Comparison of ENCODE assay signal across 8 cellular contexts in genomic region chr5:38555354-38556114, GRCh38. TPM values are rescaled to one million over a fixed set of nuclear protein-coding genes. Genes with fewer than 3 reads are reported as not detected.
A peak's percentile ranks its signal among the peaks of the same experiment; 100 is the strongest.
DNase-seq lines count a peak whose midpoint lies in the region; ATAC-seq and TF ChIP-seq lines count a peak whose summit lies in the region.

No MANE protein-coding gene starts in this region.

- no peak for DNase-seq in AG09309 (ENCODE audit: low read depth)
- DNase-seq in KBM-7 = peak; percentile 6
- DNase-seq in dermis blood vessel endothelial cell = peak; percentile 22
- DNase-seq in naive thymus-derived CD8-positive, alpha-beta T cell = no peak
- no peak for DNase-seq in CD14-positive monocyte (ENCODE audit: low spot score)
- no peak for DNase-seq in NCI-H446 (lab: John Stamatoyannopoulos, UW)
- no peak for DNase-seq in RPMI8226
- no peak for DNase-seq in iPS-NIHi11 (ENCODE audit: low spot score)

- no peak for TF ChIP-seq CTCF in AG09309 (IDR thresholded peaks at IDR 0.05; ENCODE audit: control insufficient read depth, insufficient read depth, low read depth, low read length, missing control alignments)
- no peak for TF ChIP-seq CTCF in CD14-positive monocyte (IDR thresholded peaks at IDR 0.05)

- H3K27me3 Mint-ChIP-seq in naive thymus-derived CD8-positive, alpha-beta T cell = peaks cover 33 to 78% (median 58%) of the 10 kb centered on the region in 5 donors
- H3K27me3 Mint-ChIP-seq in CD14-positive monocyte (ENCODE audit: low read depth in 3 of 3) = peaks cover 65 to 80% (median 67%) of the 10 kb centered on the region in 3 donors

- no peak overlapping the region for H3K27ac Mint-ChIP-seq in naive thymus-derived CD8-positive, alpha-beta T cell
- no peak overlapping the region for H3K27ac Mint-ChIP-seq in CD14-positive monocyte

- H3K4me1 Mint-ChIP-seq in naive thymus-derived CD8-positive, alpha-beta T cell = peaks cover 5 to 19% (median 15%) of the 10 kb centered on the region in 4 donors
- peaks cover 8% of the 10 kb centered on the region for H3K4me1 Mint-ChIP-seq in CD14-positive monocyte

- POLR2A ChIA-PET in naive thymus-derived CD8-positive, alpha-beta T cell (lab: Charles Lee) = no interaction called here

- no peaks in the 10 kb centered on the region for H3K36me3 Mint-ChIP-seq in naive thymus-derived CD8-positive, alpha-beta T cell
- H3K36me3 Mint-ChIP-seq in CD14-positive monocyte = peaks cover 0 to 3% of the 10 kb centered on the region in 2 donors

- no peak for ATAC-seq in naive thymus-derived CD8-positive, alpha-beta T cell

- H3K9me3 Mint-ChIP-seq in naive thymus-derived CD8-positive, alpha-beta T cell = no peaks in the 10 kb centered on the region
- peaks cover 0 to 13% (median 4%) of the 10 kb centered on the region in 7 donors for H3K9me3 Mint-ChIP-seq in CD14-positive monocyte

- H3K4me3 ChIP-seq in AG09309 (ENCODE audit: control insufficient read depth, low read depth, low read length) = peak overlapping the region; percentile 81

- in situ Hi-C loops in KBM-7 (cut with MboI; ENCODE audit: low pct_unique_long_range_greater_than_20kb, low sequenced_read_pairs) = no loop called here

- peak overlapping the region; percentile 59 to 88 (median 77) for H3K4me3 Mint-ChIP-seq in naive thymus-derived CD8-positive, alpha-beta T cell
- peak overlapping the region in 1 of 2 donors; percentile 84 for H3K4me3 Mint-ChIP-seq in CD14-positive monocyte

- intact Hi-C loops in CD14-positive monocyte (cut with micrococcal nuclease) = no loop called here

RNA-seq across cellular contexts. Expression of gene LIFR, which starts 0.9 kb away (rescaled TPM):
- total RNA-seq in dermis blood vessel endothelial cell = 101 and 119 TPM in 2 replicates
- total RNA-seq in naive thymus-derived CD8-positive, alpha-beta T cell = not detected
- polyA plus RNA-seq in naive thymus-derived CD8-positive, alpha-beta T cell = not detected
- not detected for polyA plus RNA-seq in CD14-positive monocyte

Comparison
In these comparisons a context has a peak if more than half of its experiments do, and no peak if none do; other contexts are left out.
1. DNase-seq: peak in KBM-7 (single experiment) and dermis blood vessel endothelial cell (single experiment); none in AG09309 (single experiment), naive thymus-derived CD8-positive, alpha-beta T cell (0 of 10), CD14-positive monocyte (single experiment), NCI-H446 (0 of 2), RPMI8226 (single experiment) and iPS-NIHi11 (single experiment).
2. RNA of gene LIFR, which starts 0.9 kb away (total RNA-seq): 101 to 119 TPM in dermis blood vessel endothelial cell; not detected in naive thymus-derived CD8-positive, alpha-beta T cell; every median in the first group is over 100 times any median in the second.